In the genomic region with DNA sequence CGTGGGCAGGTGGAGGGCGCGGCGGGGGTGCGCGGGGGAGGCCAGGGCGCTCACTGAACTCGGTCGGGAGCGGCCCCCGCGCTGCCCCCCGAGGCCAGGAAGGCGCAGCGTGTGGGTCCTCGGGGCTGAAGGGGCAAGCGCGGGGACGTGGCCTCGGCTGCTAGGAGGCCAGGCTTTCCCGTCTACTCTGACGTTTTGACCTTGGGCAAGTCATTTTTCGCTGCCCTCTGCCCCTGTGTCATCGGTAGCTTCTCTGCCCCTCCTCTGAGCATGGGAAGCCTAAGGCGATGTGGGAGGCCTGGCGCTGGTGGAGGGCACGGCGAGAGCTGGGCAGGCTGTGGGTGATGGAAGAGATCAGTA, we compare ENCODE assay signal across 8 cellular contexts. TPM values are rescaled to one million over a fixed set of nuclear protein-coding genes. Genes with fewer than 3 reads are reported as not detected.
DNase-seq lines count a peak whose midpoint lies in the region; ATAC-seq and TF ChIP-seq lines count a peak whose summit lies in the region.

No MANE protein-coding gene starts in this region.

- H3K9me3 ChIP-seq in HUES6 (ENCODE audit: control insufficient read depth, insufficient read depth, low read depth, low read length) (no peaks in the 10 kb centered on the region), sigmoid colon (no peaks in the 10 kb centered on the region)

- peaks cover 58% of the 10 kb centered on the region for H3K4me1 Mint-ChIP-seq in activated T-cell treated with anti-CD3 and anti-CD28 coated beads, Interleukin-2, amount 50 U/mL, for 24 hours (ENCODE audit: low read depth)

- H3K9ac ChIP-seq in HUES6 (ENCODE audit: low read length), result peak overlapping the region; percentile 78

- DNase-seq in AML-193 (lab: John Stamatoyannopoulos, UW) (peak; percentile 13), left cardiac atrium (peak; percentile 48), sigmoid colon (peak; percentile 72), NCI-H2196 treated with DMSO at 0.1 percent for 48 hours (lab: John Stamatoyannopoulos, UW; ENCODE audit: unreplicated experiment) (no peak), cerebellar nuclear complex (lab: John Stamatoyannopoulos, UW) (no peak)
- peak; percentile 61 for DNase-seq in activated T-cell treated with anti-CD3 and anti-CD28 coated beads, Interleukin-2, amount 50 U/mL, for 24 hours

- no peak for TF ChIP-seq CTCF in sigmoid colon (IDR thresholded peaks at IDR 0.05)

- no peak for TF ChIP-seq EP300 in sigmoid colon (IDR thresholded peaks at IDR 0.05)

- TF ChIP-seq POLR2A in sigmoid colon (IDR thresholded peaks at IDR 0.05), result no peak

- peak overlapping the region; percentile 88 for H3K4me3 ChIP-seq in HUES6 (ENCODE audit: low read depth, low read length)
- peak overlapping the region; percentile 49 to 91 (median 82) for H3K4me3 ChIP-seq in sigmoid colon

- peak overlapping the region; percentile 90 for H3K27ac Mint-ChIP-seq in activated T-cell treated with anti-CD3 and anti-CD28 coated beads, Interleukin-2, amount 50 U/mL, for 24 hours

- H3K36me3 Mint-ChIP-seq in activated T-cell treated with anti-CD3 and anti-CD28 coated beads, Interleukin-2, amount 50 U/mL, for 24 hours (ENCODE audit: low read depth), result peaks cover 70% of the 10 kb centered on the region

- WGBS in sigmoid colon, 2 donors, result 1% methylated on average over 28 of the region's 28 CpGs

- no peaks in the 10 kb centered on the region for H3K27me3 Mint-ChIP-seq in activated T-cell treated with anti-CD3 and anti-CD28 coated beads, Interleukin-2, amount 50 U/mL, for 24 hours

- no peak overlapping the region for H3K27ac ChIP-seq in HUES6 (ENCODE audit: low read depth, low read length)
- H3K27ac ChIP-seq in sigmoid colon, result peak overlapping the region; percentile 81 to 94 (median 86)

- no peaks in the 10 kb centered on the region for H3K9me3 Mint-ChIP-seq in activated T-cell treated with anti-CD3 and anti-CD28 coated beads, Interleukin-2, amount 50 U/mL, for 24 hours

- intact Hi-C loops in left cardiac atrium (cut with DNase I) (no loop called here), sigmoid colon (cut with DNase I) (loop anchor here (5.0 to 10.0 kb wide), 2 partner anchors 78 to 1894 kb away; partner anchors contain the start of genes ATP5F1C, GDI2 and KIN)

- peak overlapping the region; percentile 87 for H3K4me3 Mint-ChIP-seq in activated T-cell treated with anti-CD3 and anti-CD28 coated beads, Interleukin-2, amount 50 U/mL, for 24 hours

- H3K27me3 ChIP-seq in HUES6 (ENCODE audit: control insufficient read depth, insufficient read depth, low read length) (no peaks in the 10 kb centered on the region), sigmoid colon (no peaks in the 10 kb centered on the region)

- ATAC-seq in GM19395 (IDR thresholded peaks at IDR 0.05; ENCODE audit: unreplicated experiment), result peak; percentile 10
- ATAC-seq in left cardiac atrium, result no peak

- peaks cover 19% of the 10 kb centered on the region; the same call in 1 of the 2 replicates for H3K4me1 ChIP-seq in HUES6 (ENCODE audit: control insufficient read depth, insufficient read depth, low read length)
- peaks cover 0 to 49% (median 43%) of the 10 kb centered on the region in 4 donors for H3K4me1 ChIP-seq in sigmoid colon

- H3K36me3 ChIP-seq in HUES6 (ENCODE audit: control insufficient read depth, insufficient read depth, low read length), result peaks cover 45% of the 10 kb centered on the region
- peaks cover 0 to 37% (median 6%) of the 10 kb centered on the region in 4 donors for H3K36me3 ChIP-seq in sigmoid colon

RNA-seq across cellular contexts. Expression of gene FBH1, which starts 0.5 kb away (rescaled TPM):
- total RNA-seq in left cardiac atrium (10 to 100 TPM; 67.4 to 85.1 TPM), sigmoid colon (10 to 100 TPM; 68.7 to 85.9 (median 80.4) TPM)
- 10 to 100 TPM; 31.2 to 52.0 (median 49.2) TPM for polyA plus RNA-seq in sigmoid colon

RNA-seq across cellular contexts. Expression of gene ANKRD16, which starts 0.8 kb away (rescaled TPM):
- total RNA-seq in left cardiac atrium (1 to 10 TPM; 2.8 to 4.2 TPM), sigmoid colon (10 to 100 TPM in 1 of 4 donors, 1 to 10 TPM in 3; 8.6 to 11.4 (median 9.4) TPM)
- polyA plus RNA-seq in sigmoid colon, result 1 to 10 TPM; 1.6 to 6.1 (median 5.4) TPM

Comparison
In these comparisons a context has a peak if more than half of its experiments do, and no peak if none do; other contexts are left out.
1. DNase-seq: peak in AML-193 (2 of 2), activated T-cell treated with anti-CD3 and anti-CD28 coated beads, Interleukin-2, amount 50 U/mL, for 24 hours (single experiment), left cardiac atrium (single experiment) and sigmoid colon (single experiment); none in NCI-H2196 treated with DMSO at 0.1 percent for 48 hours (single experiment) and cerebellar nuclear complex (0 of 2).